8 cellular contexts compared by ENCODE assay signal in the genomic region with DNA sequence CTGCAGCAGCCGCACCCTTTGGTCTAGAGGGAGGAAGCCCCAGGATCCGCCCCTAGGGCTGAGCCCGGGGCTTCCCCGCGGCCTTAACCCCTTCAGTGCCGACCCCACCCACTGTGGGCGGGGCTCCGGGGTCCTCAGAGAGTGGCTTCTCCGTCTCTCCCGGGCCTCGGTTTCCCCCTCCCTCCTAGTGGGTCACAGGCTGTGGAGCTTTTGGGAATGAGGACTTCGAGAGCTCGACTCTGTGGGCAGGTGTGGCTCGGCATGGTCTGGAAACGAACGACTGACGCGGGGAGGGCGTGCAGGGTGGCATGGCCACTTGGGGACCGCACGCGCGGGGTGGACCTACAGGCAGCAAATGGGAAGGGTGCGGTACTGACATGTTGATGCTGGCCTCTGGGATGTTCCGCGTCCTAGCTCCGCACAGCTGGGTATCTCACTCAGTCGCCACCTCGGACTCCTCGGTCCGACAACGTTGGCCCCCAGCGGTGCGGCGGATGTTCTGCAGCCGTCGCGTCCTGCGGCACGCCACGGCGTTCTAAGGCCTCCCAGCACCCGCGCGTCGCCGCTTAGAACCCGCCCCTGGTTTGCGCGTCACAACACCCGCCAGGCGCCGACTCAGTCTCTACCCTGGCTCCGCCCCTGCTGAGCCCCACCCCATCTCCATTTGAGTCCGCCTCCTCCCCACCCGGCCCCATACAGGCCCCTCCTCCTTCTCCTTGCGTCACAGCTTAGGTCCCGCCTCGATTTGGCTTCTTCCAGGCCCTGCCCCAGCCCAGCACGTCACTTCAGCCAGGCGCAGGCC. TPM values are rescaled to one million over a fixed set of nuclear protein-coding genes. Genes with fewer than 3 reads are reported as not detected.
DNase-seq lines count a peak whose midpoint lies in the region; ATAC-seq, FAIRE-seq and TF ChIP-seq lines count a peak whose summit lies in the region.

A gene with protein sequence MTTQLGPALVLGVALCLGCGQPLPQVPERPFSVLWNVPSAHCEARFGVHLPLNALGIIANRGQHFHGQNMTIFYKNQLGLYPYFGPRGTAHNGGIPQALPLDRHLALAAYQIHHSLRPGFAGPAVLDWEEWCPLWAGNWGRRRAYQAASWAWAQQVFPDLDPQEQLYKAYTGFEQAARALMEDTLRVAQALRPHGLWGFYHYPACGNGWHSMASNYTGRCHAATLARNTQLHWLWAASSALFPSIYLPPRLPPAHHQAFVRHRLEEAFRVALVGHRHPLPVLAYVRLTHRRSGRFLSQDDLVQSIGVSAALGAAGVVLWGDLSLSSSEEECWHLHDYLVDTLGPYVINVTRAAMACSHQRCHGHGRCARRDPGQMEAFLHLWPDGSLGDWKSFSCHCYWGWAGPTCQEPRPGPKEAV (minus strand): TSS at position 570 of the 802 bp plus-strand sequence. CDS start 3,803 bp downstream, outside the sequence.
Gene NAA80 (minus strand): TSS at position 570 of the 802 bp plus-strand sequence. CDS start 1,942 bp downstream, outside the sequence.

- POLR2A ChIA-PET in endothelial cell of umbilical vein (lab: Charles Lee), result interaction anchor here (1.0 to 1.5 kb wide), 5 partner anchors 16 to 64 kb away, joined by 3 to 5 read pairs (median 3); no protein-coding TSS in a partner anchor

- FAIRE-seq in D721Med (lab: Jason Lieb, UNC) (no peak), endothelial cell of umbilical vein (lab: Jason Lieb, UNC) (peak; percentile 100)

- peak; percentile 97 for TF ChIP-seq POLR2A in endothelial cell of umbilical vein (IDR thresholded peaks at IDR 0.05; ENCODE audit: low read depth, low read length)

- TF ChIP-seq CTCF in D721Med (IDR thresholded peaks at IDR 0.05; ENCODE audit: insufficient read depth, missing control alignments), result no peak
- TF ChIP-seq CTCF in OCI-LY1 (IDR thresholded peaks at IDR 0.05; ENCODE audit: low read length), result peak; percentile 49; the same call in 1 of the 2 replicates
- TF ChIP-seq CTCF in endothelial cell of umbilical vein (IDR thresholded peaks at IDR 0.05; ENCODE audit: extremely low read depth in 1 of 2, insufficient read depth in 1 of 2, low read depth in 1 of 2, low read length in 2 of 2), result peak in 1 of 2 donors; percentile 39

- H3K27me3 ChIP-seq in HUES6 (ENCODE audit: control insufficient read depth, insufficient read depth, low read length) (no peaks in the 10 kb centered on the region), OCI-LY1 (ENCODE audit: insufficient read depth, low read length) (no peaks in the 10 kb centered on the region), endothelial cell of umbilical vein (ENCODE audit: control insufficient read depth in 2 of 2, insufficient read depth in 2 of 2, low read length in 2 of 2) (no peaks in the 10 kb centered on the region), mononuclear cell (ENCODE audit: insufficient read depth, low read length) (no peaks in the 10 kb centered on the region)

- intact Hi-C loops in endothelial cell of umbilical vein (cut with micrococcal nuclease), result loop anchor here (1.0 to 2.0 kb wide), 4 partner anchors 24 to 60 kb away; partner anchors contain the start of gene TMEM115

- no peaks in the 10 kb centered on the region for H4K20me1 ChIP-seq in OCI-LY1 (ENCODE audit: insufficient read depth, low read length)
- no peaks in the 10 kb centered on the region for H4K20me1 ChIP-seq in endothelial cell of umbilical vein (replicated peaks; ENCODE audit: control insufficient read depth, extremely low read depth, insufficient read depth, low read length)

- peak; percentile 81 for ATAC-seq in GM21423 (IDR thresholded peaks at IDR 0.05; ENCODE audit: unreplicated experiment)

- H3K9me3 ChIP-seq in HUES6 (ENCODE audit: control insufficient read depth, insufficient read depth, low read depth, low read length) (no peaks in the 10 kb centered on the region), OCI-LY1 (ENCODE audit: low read length) (no peaks in the 10 kb centered on the region), endothelial cell of umbilical vein (replicated peaks; ENCODE audit: control insufficient read depth, insufficient read depth, low read length) (no peaks in the 10 kb centered on the region), mononuclear cell (ENCODE audit: low read depth, low read length) (no peaks in the 10 kb centered on the region)

- peaks cover 6% of the 10 kb centered on the region; the same call in 1 of the 2 replicates for H3K36me3 ChIP-seq in HUES6 (ENCODE audit: control insufficient read depth, insufficient read depth, low read length)
- no peaks in the 10 kb centered on the region for H3K36me3 ChIP-seq in OCI-LY1 (ENCODE audit: insufficient read depth, low read length)
- no peaks in the 10 kb centered on the region for H3K36me3 ChIP-seq in endothelial cell of umbilical vein (ENCODE audit: control insufficient read depth in 2 of 2, extremely low read depth in 1 of 2, insufficient read depth in 2 of 2, low read length in 2 of 2)

- no peaks in the 10 kb centered on the region for H3K9me2 ChIP-seq in OCI-LY1 (ENCODE audit: low read depth, low read length)

- no peaks in the 10 kb centered on the region for H3K9me1 ChIP-seq in endothelial cell of umbilical vein (replicated peaks; ENCODE audit: control insufficient read depth, extremely low read depth, insufficient read depth, low read length)

- H3K4me3 ChIP-seq in HUES6 (ENCODE audit: low read depth, low read length), result peak within 1 kb of the TSS; percentile 78
- H3K4me3 ChIP-seq in OCI-LY1 (ENCODE audit: low read depth, low read length, poor library complexity, severe bottlenecking), result peak within 1 kb of the TSS; percentile 93
- peak within 1 kb of the TSS; percentile 51 to 69 (median 64) for H3K4me3 ChIP-seq in endothelial cell of umbilical vein (replicated peaks in 1 of 3; ENCODE audit: insufficient read depth in 1 of 3, low read depth in 1 of 3, low read length in 3 of 3)
- peak within 1 kb of the TSS; percentile 74 for H3K4me3 ChIP-seq in mononuclear cell (ENCODE audit: low read length)

- H3K79me2 ChIP-seq in OCI-LY1 (ENCODE audit: insufficient read depth, low read length), result no peaks in the 10 kb centered on the region
- no peaks in the 10 kb centered on the region for H3K79me2 ChIP-seq in endothelial cell of umbilical vein (ENCODE audit: control insufficient read depth, insufficient read depth, low read length)

- H3K4me2 ChIP-seq in OCI-LY1 (ENCODE audit: low read length), result peak within 1 kb of the TSS; percentile 98
- peak within 1 kb of the TSS; percentile 79 for H3K4me2 ChIP-seq in endothelial cell of umbilical vein (ENCODE audit: insufficient read depth, low read length)

- CTCF ChIA-PET in endothelial cell of umbilical vein (lab: Charles Lee), result interaction anchor here (0.9 to 2.6 kb wide), 6 partner anchors 19 to 73 kb away, joined by 3 to 36 read pairs (median 4); partner anchors contain the start of genes HYAL2 and TUSC2

- H2AFZ ChIP-seq in OCI-LY1 (ENCODE audit: low read length) (peak within 1 kb of the TSS; percentile 64; the same call in 1 of the 2 replicates), endothelial cell of umbilical vein (ENCODE audit: low read depth, low read length) (peak within 1 kb of the TSS; percentile 79)

- DNase-seq in D721Med (ENCODE audit: insufficient read length, low spot score) (peak; percentile 98), endothelial cell of umbilical vein (ENCODE audit: low read depth, low spot score) (peak; percentile 100)
- DNase-seq in activated CD8-positive, alpha-beta memory T cell treated with anti-CD3 and anti-CD28 coated beads, Interleukin-2, amount 50 U/mL, for 48 hours, result peak; percentile 98
- peak; percentile 98 to 99 for DNase-seq in stimulated activated CD8-positive, alpha-beta memory T cell treated with anti-CD3 and anti-CD28 coated beads, Interleukin-4, amount 100 ng/mL, for 1 hour (ENCODE audit: low read depth in 2 of 2, low spot score in 1 of 2)

- no peaks in the 10 kb centered on the region for H3F3A ChIP-seq in OCI-LY1 (ENCODE audit: insufficient read depth, low read length)

- dilution Hi-C loops in endothelial cell of umbilical vein (cut with MboI; ENCODE audit: extremely low pct_ligation_motif_present, low sequenced_read_pairs), result no loop called here

- BruUV-seq in endothelial cell of umbilical vein (replicated peaks; lab: Mats Ljungman, UMichigan), result no TSS peak

- H3K4me1 ChIP-seq in HUES6 (ENCODE audit: control insufficient read depth, insufficient read depth, low read length) (peaks cover 28% of the 10 kb centered on the region), OCI-LY1 (ENCODE audit: insufficient read depth, low read length, severe bottlenecking) (peaks cover 21% of the 10 kb centered on the region), endothelial cell of umbilical vein (ENCODE audit: control insufficient read depth, extremely low read depth, insufficient read depth, low read length) (peaks cover 25% of the 10 kb centered on the region), mononuclear cell (ENCODE audit: insufficient read depth, low read length) (peaks cover 34% of the 10 kb centered on the region)

- H3K27ac ChIP-seq in HUES6 (ENCODE audit: low read depth, low read length) (peak within 1 kb of the TSS; percentile 55; the same call in 1 of the 2 replicates), OCI-LY1 (ENCODE audit: low read depth, low read length, poor library complexity, severe bottlenecking) (peak within 1 kb of the TSS; percentile 67), endothelial cell of umbilical vein (ENCODE audit: insufficient read depth, low read depth, low read length) (peak within 1 kb of the TSS; percentile 70)

- H3K9ac ChIP-seq in HUES6 (ENCODE audit: low read length) (peak within 1 kb of the TSS; percentile 65), OCI-LY1 (ENCODE audit: low read length) (peak within 1 kb of the TSS; percentile 89), endothelial cell of umbilical vein (replicated peaks; ENCODE audit: extremely low read depth, insufficient read depth, low read length) (peak within 1 kb of the TSS; percentile 75)

RNA-seq across cellular contexts. Expression of the first gene that starts in this region (rescaled TPM):
- total RNA-seq in endothelial cell of umbilical vein (3.8 and 4.8 TPM in 2 replicates), mononuclear cell (2.0 TPM)
- 11.5 and 12.8 TPM in 2 replicates for polyA plus RNA-seq in endothelial cell of umbilical vein
- polyA plus RNA-seq in endothelial cell of umbilical vein (2011; cell fraction: cytosol; rRNA removed), result 8.1 TPM in 2 replicates
- 6.4 and 8.0 TPM in 2 replicates for polyA plus RNA-seq in endothelial cell of umbilical vein (2011; cell fraction: nucleus; rRNA removed)
- polyA plus RNA-seq in endothelial cell of umbilical vein (2012), result 4.0 and 5.3 TPM in 2 replicates
- 4.0 and 5.6 TPM in 2 replicates for polyA minus RNA-seq in endothelial cell of umbilical vein
- 23.4 TPM for polyA minus RNA-seq in endothelial cell of umbilical vein (2011; cell fraction: cytosol; rRNA and poly(A)+ RNA removed)
- 0.96 and 2.4 TPM in 2 replicates for polyA minus RNA-seq in endothelial cell of umbilical vein (2011; cell fraction: nucleus; rRNA and poly(A)+ RNA removed)

RNA-seq across cellular contexts. Expression of gene NAA80, which starts in this region (rescaled TPM):
- total RNA-seq in endothelial cell of umbilical vein (9.0 and 9.7 TPM in 2 replicates), mononuclear cell (11.2 TPM)
- polyA plus RNA-seq in endothelial cell of umbilical vein, result 13.1 and 17.7 TPM in 2 replicates
- 5.4 and 6.5 TPM in 2 replicates for polyA plus RNA-seq in endothelial cell of umbilical vein (2011; cell fraction: cytosol; rRNA removed)
- 16.1 and 21.1 TPM in 2 replicates for polyA plus RNA-seq in endothelial cell of umbilical vein (2011; cell fraction: nucleus; rRNA removed)
- polyA plus RNA-seq in endothelial cell of umbilical vein (2012), result 8.5 and 8.6 TPM in 2 replicates
- 6.2 and 6.8 TPM in 2 replicates for polyA minus RNA-seq in endothelial cell of umbilical vein
- 7.5 TPM for polyA minus RNA-seq in endothelial cell of umbilical vein (2011; cell fraction: cytosol; rRNA and poly(A)+ RNA removed)
- polyA minus RNA-seq in endothelial cell of umbilical vein (2011; cell fraction: nucleus; rRNA and poly(A)+ RNA removed), result 4.4 and 5.0 TPM in 2 replicates

Comparison
In these comparisons a context has a peak if more than half of its experiments do, and no peak if none do; other contexts are left out.
1. Peak in every context shown above with its lines: DNase-seq, ATAC-seq, H3K4me3 ChIP-seq and H3K27ac ChIP-seq.